Comparison of ENCODE assay signal across 25 cellular contexts in the genomic region with DNA sequence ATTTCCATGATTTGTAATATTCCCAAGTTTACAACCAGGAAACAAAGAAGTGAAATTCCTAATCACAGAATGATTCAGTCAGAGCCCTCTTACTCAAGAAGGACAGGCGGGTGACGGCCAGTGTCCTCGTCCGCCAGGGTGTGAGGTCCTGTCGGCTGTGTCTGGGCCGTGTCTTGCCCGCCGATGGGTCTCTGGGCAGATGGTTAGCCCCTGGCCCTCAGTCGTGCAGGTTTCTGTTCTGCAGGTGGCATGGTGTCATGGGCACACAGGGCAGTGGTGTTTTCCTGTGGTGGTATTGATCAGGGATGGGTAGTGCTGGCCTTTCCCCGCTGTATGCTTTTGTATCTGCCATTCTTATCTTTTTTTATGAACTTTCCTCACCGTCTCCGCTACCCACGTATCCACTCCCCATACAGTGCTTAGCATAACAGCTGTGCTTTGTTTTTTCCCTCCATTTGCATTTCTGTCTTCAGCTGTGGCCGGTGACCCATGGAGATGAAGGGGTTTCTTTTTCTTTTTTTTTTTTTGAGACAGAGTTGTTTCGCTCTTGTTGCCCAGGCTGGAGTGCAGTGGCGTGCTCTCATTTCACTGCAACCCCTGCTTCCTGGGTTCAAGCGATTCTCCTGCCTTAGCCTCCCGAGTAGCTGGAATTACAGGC.
A peak's percentile ranks its signal among the peaks of the same experiment; 100 is the strongest.
DNase-seq lines count a peak whose midpoint lies in the region; ATAC-seq, FAIRE-seq and TF ChIP-seq lines count a peak whose summit lies in the region.
"Had no signal": no experiment of that assay in that cellular context is flagged by ENCODE, and none has a peak within 500 bp of the region (broad histone marks: within the 10 kb centered on the region; RNA-seq: fewer than 3 reads in every experiment).

No MANE protein-coding gene starts in this region.

- H3K4me3 Mint-ChIP-seq in WTC11, result no peak overlapping the region
- H3K4me3 Mint-ChIP-seq in stimulated activated memory B cell treated with anti-CD40 and anti-IgM and Interleukin-4, amounts not matched to agents 10 μg/mL and 1 μg/mL and 100 μg/mL, for 72 hours, result peak overlapping the region; percentile 11
- H3K4me3 Mint-ChIP-seq: activated CD4-positive, alpha-beta T cell treated with anti-CD3 and anti-CD28 coated beads, Interleukin-2, amount 10 ng/mL, durations not matched to agents 24 days and 14 days; activated naive CD4-positive, alpha-beta T cell treated with anti-CD3 and anti-CD28 coated beads, Interleukin-2, amount 50 U/mL, for 24 hours; HFFc6; nephron had no signal

- POLR2A ChIA-PET in WTC11 (lab: Charles Lee), result no interaction called here

- ATAC-seq in GM18907 (IDR thresholded peaks at IDR 0.05; ENCODE audit: unreplicated experiment) (peak; percentile 57), HG02852 (IDR thresholded peaks at IDR 0.05; ENCODE audit: unreplicated experiment) (peak; percentile 64), WTC11 (no peak), GM18520 (IDR thresholded peaks at IDR 0.05; ENCODE audit: unreplicated experiment) (no peak)
- ATAC-seq in stimulated activated memory B cell treated with anti-CD40 and anti-IgM and Interleukin-4, amounts not matched to agents 10 μg/mL and 1 μg/mL and 100 μg/mL, for 72 hours, result peak; percentile 88

- CTCF ChIA-PET in WTC11 (lab: Charles Lee), result interaction anchor here (0.6 to 2.5 kb wide), 4 partner anchors 9 to 97 kb away, joined by 3 to 13 read pairs (median 4); no protein-coding TSS in a partner anchor

- peak overlapping the region; percentile 57; the same call in 1 of the 2 replicates for H3K27ac Mint-ChIP-seq in WTC11
- H3K27ac Mint-ChIP-seq in stimulated activated memory B cell treated with anti-CD40 and anti-IgM and Interleukin-4, amounts not matched to agents 10 μg/mL and 1 μg/mL and 100 μg/mL, for 72 hours, result peak overlapping the region; percentile 63
- H3K27ac Mint-ChIP-seq: activated CD4-positive, alpha-beta T cell treated with anti-CD3 and anti-CD28 coated beads, Interleukin-2, amount 10 ng/mL, durations not matched to agents 24 days and 14 days; activated naive CD4-positive, alpha-beta T cell treated with anti-CD3 and anti-CD28 coated beads, Interleukin-2, amount 50 U/mL, for 24 hours; CD4-positive, CD25-positive, alpha-beta regulatory T cell; HFFc6 had no signal

- no peaks in the 10 kb centered on the region for H3K9me3 Mint-ChIP-seq in WTC11
- H3K9me3 Mint-ChIP-seq in stimulated activated memory B cell treated with anti-CD40 and anti-IgM and Interleukin-4, amounts not matched to agents 10 μg/mL and 1 μg/mL and 100 μg/mL, for 72 hours, result no peaks in the 10 kb centered on the region
- H3K9me3 Mint-ChIP-seq: activated CD4-positive, alpha-beta T cell treated with anti-CD3 and anti-CD28 coated beads, Interleukin-2, amount 10 ng/mL, durations not matched to agents 24 days and 14 days; activated naive CD4-positive, alpha-beta T cell treated with anti-CD3 and anti-CD28 coated beads, Interleukin-2, amount 50 U/mL, for 24 hours; HFFc6; nephron had no signal

- H3K27me3 Mint-ChIP-seq in WTC11 (ENCODE audit: low read depth), result no peaks in the 10 kb centered on the region
- H3K27me3 Mint-ChIP-seq in stimulated activated memory B cell treated with anti-CD40 and anti-IgM and Interleukin-4, amounts not matched to agents 10 μg/mL and 1 μg/mL and 100 μg/mL, for 72 hours, result peaks cover 58% of the 10 kb centered on the region

- H3K36me3 Mint-ChIP-seq in WTC11, result no peaks in the 10 kb centered on the region
- H3K36me3 Mint-ChIP-seq in stimulated activated memory B cell treated with anti-CD40 and anti-IgM and Interleukin-4, amounts not matched to agents 10 μg/mL and 1 μg/mL and 100 μg/mL, for 72 hours, result no peaks in the 10 kb centered on the region
- H3K36me3 Mint-ChIP-seq: activated naive CD4-positive, alpha-beta T cell treated with anti-CD3 and anti-CD28 coated beads, Interleukin-2, amount 50 U/mL, for 24 hours; CD4-positive, CD25-positive, alpha-beta regulatory T cell had no signal

- no peak for TF ChIP-seq CTCF in WTC11 (IDR thresholded peaks at IDR 0.05)

- no peak for FAIRE-seq in HTR-8/SVneo (lab: Jason Lieb, UNC)
- FAIRE-seq: D721Med, islet of Langerhans had no signal

- peaks cover 44% of the 10 kb centered on the region for H3K4me1 Mint-ChIP-seq in WTC11
- peaks cover 20% of the 10 kb centered on the region for H3K4me1 Mint-ChIP-seq in stimulated activated memory B cell treated with anti-CD40 and anti-IgM and Interleukin-4, amounts not matched to agents 10 μg/mL and 1 μg/mL and 100 μg/mL, for 72 hours
- H3K4me1 Mint-ChIP-seq: activated CD4-positive, alpha-beta T cell treated with anti-CD3 and anti-CD28 coated beads, Interleukin-2, amount 10 ng/mL, durations not matched to agents 24 days and 14 days; activated naive CD4-positive, alpha-beta T cell treated with anti-CD3 and anti-CD28 coated beads, Interleukin-2, amount 50 U/mL, for 24 hours had no signal

- DNase-seq in WTC11 (ENCODE audit: low spot score) (no peak), NCI-H2081 (lab: John Stamatoyannopoulos, UW) (no peak), NCI-H446 treated with DMSO at 0.1 percent for 48 hours (lab: John Stamatoyannopoulos, UW) (no peak), HTR-8/SVneo (ENCODE audit: insufficient read length, low spot score) (no peak)
- DNase-seq: activated CD4-positive, alpha-beta T cell treated with anti-CD3 and anti-CD28 coated beads, Interleukin-2, amount 10 ng/mL, durations not matched to agents 24 days and 14 days; CD4-positive, CD25-positive, alpha-beta regulatory T cell; HFFc6; KBM-7; MG63; NCI-H2081 treated with DMSO at 0.1 percent for 48 hours; NCI-H226; NCI-H774; ovary; stimulated activated CD4-positive, alpha-beta T cell treated with anti-CD3 and anti-CD28 coated beads, Interleukin-1b, Interleukin-23, amount 100 ng/mL, for 48 hours; stimulated activated CD8-positive, alpha-beta memory T cell treated with anti-CD3 and anti-CD28 coated beads, Interleukin-4, amount 100 ng/mL, for 48 hours; T-helper 2 cell; tibial artery had no signal

TF ChIP-seq in WTC11, 78 proteins besides CTCF, POLR2A, EP300 and RAD21:
- TF ChIP-seq NR1H2 (CRISPR knock-in tag; IDR thresholded peaks at IDR 0.05) (no peak), NR3C1 (CRISPR knock-in tag; conservative IDR thresholded peaks at IDR 0.05; ENCODE audit: low read depth) (no peak), ESRRA (CRISPR knock-in tag; IDR thresholded peaks at IDR 0.05; ENCODE audit: borderline replicate concordance) (no peak), FOXP4 (CRISPR knock-in tag; IDR thresholded peaks at IDR 0.05) (no peak), CREM (CRISPR knock-in tag; IDR thresholded peaks at IDR 0.05) (no peak), CDX4 (CRISPR knock-in tag; IDR thresholded peaks at IDR 0.05; ENCODE audit: borderline replicate concordance) (no peak), ZNF138 (CRISPR knock-in tag; conservative IDR thresholded peaks at IDR 0.05) (no peak)

Comparison
In these comparisons a context has a peak if more than half of its experiments do, and no peak if none do; other contexts are left out.
1. ATAC-seq: peak in GM18907 (single experiment), HG02852 (single experiment) and stimulated activated memory B cell treated with anti-CD40 and anti-IgM and Interleukin-4, amounts not matched to agents 10 μg/mL and 1 μg/mL and 100 μg/mL, for 72 hours (single experiment); none in WTC11 (single experiment) and GM18520 (single experiment).